ENCODE assay signal across 8 cellular contexts in genomic region chr1:212749924-212750535, GRCh38. TPM values are rescaled to one million over a fixed set of nuclear protein-coding genes. Genes with fewer than 3 reads are reported as not detected.
DNase-seq lines count a peak whose midpoint lies in the region; ATAC-seq, FAIRE-seq and TF ChIP-seq lines count a peak whose summit lies in the region.

No MANE protein-coding gene starts in this region.

- H3K9me3 Mint-ChIP-seq in Caco-2 (ENCODE audit: unreplicated experiment) (no peaks in the 10 kb centered on the region), astrocyte (ENCODE audit: unreplicated experiment) (no peaks in the 10 kb centered on the region)

- H3K9me3 ChIP-seq in Caco-2 (no peaks in the 10 kb centered on the region), astrocyte (ENCODE audit: insufficient read depth, low read depth, low read length) (no peaks in the 10 kb centered on the region), stomach (no peaks in the 10 kb centered on the region)

- no peaks in the 10 kb centered on the region for H3K4me1 ChIP-seq in Caco-2
- H3K4me1 ChIP-seq in astrocyte (ENCODE audit: insufficient read depth, low read length), result peaks cover 4% of the 10 kb centered on the region
- H3K4me1 ChIP-seq in stomach, result peaks cover 0 to 49% (median 20%) of the 10 kb centered on the region in 4 donors

- H3K27me3 ChIP-seq in Caco-2 (replicated peaks; ENCODE audit: control insufficient read depth, insufficient read depth, low read length) (no peaks in the 10 kb centered on the region), H7 (ENCODE audit: control insufficient read depth, insufficient read depth, low read length) (no peaks in the 10 kb centered on the region), astrocyte (ENCODE audit: insufficient read depth, low read length) (no peaks in the 10 kb centered on the region), stomach (no peaks in the 10 kb centered on the region)

- H2AFZ ChIP-seq in astrocyte (ENCODE audit: low read depth, low read length), result no peak overlapping the region

- CTCF ChIA-PET in Caco-2 (lab: Charles Lee), result interaction anchor here (0.6 to 1.7 kb wide), 21 partner anchors 9 to 1546 kb away, joined by 3 to 11 read pairs (median 4); partner anchors contain the start of genes FLVCR1, NSL1, PROX1 and VASH2

- H3K27me3 Mint-ChIP-seq in Caco-2 (ENCODE audit: insufficient read depth, unreplicated experiment), result no peaks in the 10 kb centered on the region
- no peaks in the 10 kb centered on the region for H3K27me3 Mint-ChIP-seq in astrocyte (ENCODE audit: low read depth, unreplicated experiment)

- H3K27ac ChIP-seq in astrocyte (ENCODE audit: low read depth, low read length), result peak overlapping the region; percentile 24
- H3K27ac ChIP-seq in stomach, result peak overlapping the region in 2 of 5 donors; percentile 48 to 77

- FAIRE-seq in astrocyte (lab: Jason Lieb, UNC), result no peak

- BruUV-seq in Caco-2 (replicated peaks; lab: Mats Ljungman, UMichigan), result no TSS peak

- ATAC-seq in HG03280 (IDR thresholded peaks at IDR 0.05; ENCODE audit: unreplicated experiment), result no peak

- H3K4me2 ChIP-seq in astrocyte (ENCODE audit: low read length), result peak overlapping the region; percentile 30

- peaks cover 9% of the 10 kb centered on the region for H4K20me1 ChIP-seq in astrocyte (ENCODE audit: insufficient read depth, low read length)

- H3K27ac Mint-ChIP-seq in Caco-2 (ENCODE audit: unreplicated experiment) (peak overlapping the region; percentile 3), astrocyte (ENCODE audit: unreplicated experiment) (peak overlapping the region; percentile 67)

- H3K36me3 ChIP-seq in Caco-2 (ENCODE audit: control insufficient read depth, insufficient read depth, low read length) (no peaks in the 10 kb centered on the region), H7 (replicated peaks; ENCODE audit: control insufficient read depth, insufficient read depth, low read length) (no peaks in the 10 kb centered on the region; the same call in 1 of the 2 replicates), astrocyte (ENCODE audit: insufficient read depth, low read length) (no peaks in the 10 kb centered on the region), stomach (no peaks in the 10 kb centered on the region)

- intact Hi-C loops in Caco-2 (cut with micrococcal nuclease; ENCODE audit: unreplicated experiment) (loop anchor here (1.0 kb wide), 4 partner anchors 32 to 245 kb away; no protein-coding TSS in a partner anchor), stomach (cut with DNase I; ENCODE audit: low total_unique reads) (no loop called here)

- H3K4me3 Mint-ChIP-seq in Caco-2 (ENCODE audit: unreplicated experiment) (no peak overlapping the region), astrocyte (ENCODE audit: unreplicated experiment) (no peak overlapping the region)

- peak overlapping the region; percentile 54 for H3K9ac ChIP-seq in astrocyte (ENCODE audit: low read length)

- no peak for TF ChIP-seq POLR2A in stomach (IDR thresholded peaks at IDR 0.05)

- DNase-seq in Caco-2, result peak in 1 of 2 experiments; percentile 47
- DNase-seq in H7, result peak; percentile 46
- peak; percentile 55 for DNase-seq in NCI-H446 treated with DMSO at 0.1 percent for 48 hours (lab: John Stamatoyannopoulos, UW)
- DNase-seq in astrocyte (ENCODE audit: low read depth), result peak; percentile 52
- peak; percentile 75 for DNase-seq in iPS-NIHi11 (ENCODE audit: low spot score)
- no peak for DNase-seq in stomach
- no peak for DNase-seq in effector CD8-positive, alpha-beta T cell (lab: John Stamatoyannopoulos, UW)

- no peaks in the 10 kb centered on the region for H3K36me3 Mint-ChIP-seq in Caco-2 (ENCODE audit: insufficient read depth, unreplicated experiment)
- H3K36me3 Mint-ChIP-seq in astrocyte (ENCODE audit: low read depth, unreplicated experiment), result no peaks in the 10 kb centered on the region

- H3K79me2 ChIP-seq in astrocyte (ENCODE audit: insufficient read depth, low read length), result peaks cover 5% of the 10 kb centered on the region

- H3K4me3 ChIP-seq in Caco-2 (ENCODE audit: low read depth, low read length) (no peak overlapping the region), H7 (ENCODE audit: insufficient read depth, low read depth, low read length) (no peak overlapping the region), astrocyte (ENCODE audit: insufficient read depth, low read depth, low read length) (no peak overlapping the region), stomach (no peak overlapping the region)

- H3K4me1 Mint-ChIP-seq in Caco-2 (ENCODE audit: low read depth, unreplicated experiment) (peaks cover 8% of the 10 kb centered on the region), astrocyte (ENCODE audit: low read depth, unreplicated experiment) (peaks cover 9% of the 10 kb centered on the region)

- POLR2A ChIA-PET in Caco-2 (lab: Charles Lee), result interaction anchor here (0.8 kb wide), 2 partner anchors 41 to 108 kb away, joined by 3 to 4 read pairs; partner anchors contain the start of genes FLVCR1, NSL1 and TATDN3

- no peak for TF ChIP-seq EP300 in stomach (IDR thresholded peaks at IDR 0.05)

- TF ChIP-seq CTCF in Caco-2 (IDR thresholded peaks at IDR 0.05; ENCODE audit: insufficient read depth in 1 of 2, low read depth in 1 of 2, low read length in 1 of 2, severe bottlenecking in 1 of 2, unreplicated experiment in 1 of 2) (peak; percentile 77 to 80), astrocyte (IDR thresholded peaks at IDR 0.05; ENCODE audit: insufficient read depth, low read depth, low read length) (peak; percentile 86), stomach (IDR thresholded peaks at IDR 0.05) (peak in 5 of 7 experiments; percentile 27 to 71 (median 46))

- WGBS in stomach, 5 donors, result 41 to 45% (median 42%) methylated on average over 4 of the region's 4 CpGs

RNA-seq across cellular contexts. Expression of gene NSL1, which starts 41.5 kb away (rescaled TPM):
- 35.9 and 45.6 TPM in 2 replicates for total RNA-seq in Caco-2 (2022)
- total RNA-seq in H7 (2014; rRNA removed; shearing (Covaris generic)), result 108 and 112 TPM in 2 replicates
- 22.6 and 24.6 TPM in 2 replicates for total RNA-seq in astrocyte
- 100 to 1,000 TPM in 1 of 5 donors, 10 to 100 TPM in 4; 23.2 to 170 (median 54.2) TPM for total RNA-seq in stomach
- 10 to 100 TPM; 10.2 to 23.8 (median 21.8) TPM for polyA plus RNA-seq in stomach

RNA-seq across cellular contexts. Expression of gene TATDN3, which starts 41.7 kb away (rescaled TPM):
- total RNA-seq in Caco-2 (2022) (9.6 and 12.4 TPM in 2 replicates), astrocyte (7.1 and 8.6 TPM in 2 replicates), stomach (10 to 100 TPM in 2 of 5 donors, 1 to 10 TPM in 3; 2.6 to 52.2 (median 9.3) TPM)
- total RNA-seq in H7 (2014; rRNA removed; shearing (Covaris generic)), result 22.5 and 28.8 TPM in 2 replicates
- polyA plus RNA-seq in stomach, result 10 to 100 TPM in 2 of 3 donors, 1 to 10 TPM in 1; 8.1 to 11.2 (median 11.1) TPM

RNA-seq across cellular contexts. Expression of gene BATF3, which starts 50.4 kb away (rescaled TPM):
- total RNA-seq in Caco-2 (2022) (0.23 and 0.42 TPM in 2 replicates), astrocyte (1.9 and 2.5 TPM in 2 replicates), stomach (1 to 10 TPM in 2 of 5 donors, not detected in 3; 1.1 to 1.2 TPM)
- total RNA-seq in H7 (2014; rRNA removed; shearing (Covaris generic)), result 2.5 and 5.8 TPM in 2 replicates
- polyA plus RNA-seq in stomach, result 1 to 10 TPM; 4.1 to 6.9 (median 5.3) TPM

Comparison
In these comparisons a context has a peak if more than half of its experiments do, and no peak if none do; other contexts are left out.
1. DNase-seq: peak in H7 (single experiment), NCI-H446 treated with DMSO at 0.1 percent for 48 hours (single experiment), astrocyte (single experiment) and iPS-NIHi11 (single experiment); none in stomach (single experiment) and effector CD8-positive, alpha-beta T cell (single experiment).
2. Peak in every context shown above with its lines, with median percentiles within 50 percentile points of each other: CTCF ChIP-seq.